26 cellular contexts compared by ENCODE assay signal in genomic region chr21:35199733-35200015, GRCh38.
"Had no signal": no experiment of that assay in that cellular context is flagged by ENCODE, and none has a peak within 500 bp of the region (broad histone marks: within the 10 kb centered on the region; RNA-seq: fewer than 3 reads in every experiment).

No MANE protein-coding gene starts in this region.

- H3K27ac ChIP-seq: adrenal gland, body of pancreas, epithelial cell of prostate, esophagus squamous epithelium, gastroesophageal sphincter, WERI-Rb-1 had no signal

- H3K9me3 ChIP-seq: adrenal gland, body of pancreas, esophagus squamous epithelium, gastroesophageal sphincter had no signal

- ATAC-seq: activated CD4-positive, CD25-positive, alpha-beta regulatory T cell treated with anti-CD3 and anti-CD28 coated beads, Interleukin-2, amount 50 U/mL, for 24 hours; activated CD8-positive, alpha-beta T cell treated with anti-CD3 and anti-CD28 coated beads for 36 hours; activated T-helper 17 cell treated with anti-CD3 and anti-CD28 coated beads, Interleukin-2, amount 50 U/mL, for 72 hours; body of pancreas; gastroesophageal sphincter; T-helper 17 cell had no signal

- H3K27me3 ChIP-seq: adrenal gland, body of pancreas, esophagus squamous epithelium, gastroesophageal sphincter had no signal

- H3K4me3 ChIP-seq: adrenal gland, body of pancreas, esophagus squamous epithelium, gastroesophageal sphincter had no signal

- DNase-seq: activated B cell treated with CpG ODN at 0.5 μM for 24 hours; activated CD4-positive, alpha-beta T cell treated with anti-CD3 and anti-CD28 coated beads for 48 hours; activated CD4-positive, alpha-beta T cell treated with anti-CD3 and anti-CD28 coated beads, Interleukin-2, amount 50 U/mL, for 1 hour; activated CD4-positive, alpha-beta T cell treated with anti-CD3 and anti-CD28 coated beads, Interleukin-2, amount 50 U/mL, for 48 hours; activated CD8-positive, alpha-beta memory T cell treated with anti-CD3 and anti-CD28 coated beads for 24 hours; activated CD8-positive, alpha-beta T cell treated with anti-CD3 and anti-CD28 coated beads for 36 hours; activated effector memory CD4-positive, alpha-beta T cell treated with Interleukin-2 at 50 U/mL for 16 hours; activated gamma-delta T cell treated with Interleukin-2 at 50 U/mL for 16 hours; activated naive CD4-positive, alpha-beta T cell treated with anti-CD3 and anti-CD28 coated beads, Interleukin-2, amount 50 U/mL, for 16 hours; activated naive CD4-positive, alpha-beta T cell treated with Interleukin-2 at 50 U/mL for 16 hours; activated T-cell treated with anti-CD3 and anti-CD28 coated beads, Interleukin-2, amount 50 U/mL, for 4 hours; adrenal gland; amygdala; aorta; body of pancreas; caudate nucleus; effector CD8-positive, alpha-beta T cell; esophagus squamous epithelium; T-helper 1 cell; T-helper 17 cell; T1000; WERI-Rb-1 had no signal

- H3K4me1 ChIP-seq: adrenal gland, body of pancreas had no signal

- H3K36me3 ChIP-seq: adrenal gland, esophagus squamous epithelium, gastroesophageal sphincter, WERI-Rb-1 had no signal
